12 cellular contexts compared by ENCODE assay signal in the genomic region with DNA sequence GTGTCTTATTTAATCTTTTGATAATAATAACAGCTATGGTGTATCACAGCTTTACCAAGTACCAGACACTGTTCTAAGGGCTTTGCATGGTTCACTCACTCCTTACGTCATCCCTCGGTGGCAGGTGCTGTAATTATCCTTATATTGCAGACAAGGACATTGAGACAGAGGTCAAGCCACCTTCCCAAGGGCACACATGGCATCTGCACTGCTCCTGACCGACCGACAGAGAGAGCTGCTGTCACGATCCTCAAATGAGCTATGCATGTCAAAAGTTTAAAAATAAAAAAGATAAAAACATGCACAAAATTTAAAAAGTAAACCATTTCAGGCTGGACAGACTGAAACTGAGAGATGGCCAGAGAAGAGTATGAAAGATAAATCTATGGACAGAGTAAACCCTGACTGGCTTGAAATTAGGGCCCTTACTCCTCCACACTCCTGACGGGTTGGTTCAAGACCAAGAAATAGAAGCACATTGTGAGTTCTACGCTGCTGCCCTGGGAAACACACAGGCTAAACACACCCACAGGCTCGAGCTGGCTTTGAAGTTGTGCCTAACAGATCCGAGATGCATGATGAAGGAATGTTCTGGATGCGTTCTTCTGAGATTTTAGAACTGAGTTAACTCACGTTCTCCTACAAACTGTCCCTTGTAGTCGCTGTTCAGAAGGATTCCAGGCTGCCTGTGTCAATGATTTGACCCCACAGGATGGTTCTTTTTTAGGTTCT.
A peak's percentile ranks its signal among the peaks of the same experiment; 100 is the strongest.
DNase-seq lines count a peak whose midpoint lies in the region; TF ChIP-seq lines count a peak whose summit lies in the region.
"Had no signal": no experiment of that assay in that cellular context is flagged by ENCODE, and none has a peak within 500 bp of the region (broad histone marks: within the 10 kb centered on the region; RNA-seq: fewer than 3 reads in every experiment).

No MANE protein-coding gene starts in this region.

- peaks cover 61% of the 10 kb centered on the region for H3K4me1 Mint-ChIP-seq in brain
- H3K4me1 Mint-ChIP-seq: stimulated activated effector memory CD8-positive, alpha-beta T cell treated with anti-CD3 and anti-CD28 coated beads, Interleukin-12 subunit alpha, Interleukin-12 subunit beta, amount 100 ng/mL, for 72 hours had no signal

- H3K9me3 ChIP-seq in right atrium auricular region = peaks cover 0 to 4% of the 10 kb centered on the region in 2 donors

- H3K4me3 ChIP-seq in right atrium auricular region = no peak overlapping the region
- H3K4me3 ChIP-seq in retinal pigment epithelial cell (ENCODE audit: low read length) = no peak overlapping the region

- no peaks in the 10 kb centered on the region for H3K27me3 ChIP-seq in right atrium auricular region

- H3K27ac Mint-ChIP-seq in brain = peak overlapping the region in 3 of 5 experiments; percentile 42 to 94 (median 57)
- H3K27ac Mint-ChIP-seq: stimulated activated effector memory CD8-positive, alpha-beta T cell treated with anti-CD3 and anti-CD28 coated beads, Interleukin-12 subunit alpha, Interleukin-12 subunit beta, amount 100 ng/mL, for 72 hours; T-helper 17 cell had no signal

- H3K4me1 ChIP-seq in right atrium auricular region = peaks cover 0 to 56% of the 10 kb centered on the region in 2 donors

- peaks cover 29% of the 10 kb centered on the region for H3K36me3 Mint-ChIP-seq in brain
- H3K36me3 Mint-ChIP-seq: stimulated activated effector memory CD8-positive, alpha-beta T cell treated with anti-CD3 and anti-CD28 coated beads, Interleukin-12 subunit alpha, Interleukin-12 subunit beta, amount 100 ng/mL, for 72 hours had no signal

- peaks cover 9 to 27% (median 17%) of the 10 kb centered on the region in 5 experiments for H3K9me3 Mint-ChIP-seq in brain
- H3K9me3 Mint-ChIP-seq: stimulated activated effector memory CD8-positive, alpha-beta T cell treated with anti-CD3 and anti-CD28 coated beads, Interleukin-12 subunit alpha, Interleukin-12 subunit beta, amount 100 ng/mL, for 72 hours had no signal

- TF ChIP-seq CTCF in brain (conservative IDR thresholded peaks at IDR 0.05) (no peak), right atrium auricular region (IDR thresholded peaks at IDR 0.05) (peak in 1 of 2 donors; percentile 58), retinal pigment epithelial cell (conservative IDR thresholded peaks at IDR 0.05; ENCODE audit: low read depth, low read length) (peak; percentile 27)

- DNase-seq in AG20443 (ENCODE audit: low spot score) (peak; percentile 64), right atrium auricular region (ENCODE audit: low spot score) (peak; percentile 64), retinal pigment epithelial cell (ENCODE audit: low read depth) (no peak), hypothalamus (lab: John Stamatoyannopoulos, UW) (no peak), NCI-H146 (lab: John Stamatoyannopoulos, UW) (no peak)
- DNase-seq in NK-92 treated with Interleukin-12 subunit alpha and Interleukin-12 subunit beta, amount 100 ng/mL, for 24 hours (lab: John Stamatoyannopoulos, UW) = no peak
- no peak for DNase-seq in activated CD4-positive, alpha-beta T cell treated with anti-CD3 and anti-CD28 coated beads for 1 hour
- DNase-seq: KG1, NCI-H774, T-helper 17 cell had no signal

- H3K27ac ChIP-seq in right atrium auricular region = peak overlapping the region in 1 of 2 donors; percentile 60

- no peaks in the 10 kb centered on the region for H3K27me3 Mint-ChIP-seq in brain
- H3K27me3 Mint-ChIP-seq: T-helper 17 cell had no signal

- H3K4me3 Mint-ChIP-seq in brain = no peak overlapping the region
- H3K4me3 Mint-ChIP-seq: stimulated activated effector memory CD8-positive, alpha-beta T cell treated with anti-CD3 and anti-CD28 coated beads, Interleukin-12 subunit alpha, Interleukin-12 subunit beta, amount 100 ng/mL, for 72 hours; T-helper 17 cell had no signal

- H3K36me3 ChIP-seq in right atrium auricular region = no peaks in the 10 kb centered on the region

Comparison
In these comparisons a context has a peak if more than half of its experiments do, and no peak if none do; other contexts are left out.
1. DNase-seq: peak in AG20443 (single experiment) and right atrium auricular region (single experiment); none in retinal pigment epithelial cell (single experiment), hypothalamus (0 of 51), NK-92 treated with Interleukin-12 subunit alpha and Interleukin-12 subunit beta, amount 100 ng/mL, for 24 hours (single experiment), activated CD4-positive, alpha-beta T cell treated with anti-CD3 and anti-CD28 coated beads for 1 hour (single experiment) and NCI-H146 (single experiment).